In genomic region chr7:158572000-158572828, GRCh38 we compare ENCODE assay signal across 2 cellular contexts.
TF ChIP-seq lines count a peak whose summit lies in the region.

No MANE protein-coding gene starts in this region.

TF ChIP-seq in SK-N-SH treated with all-trans-retinoic acid at 6 μM for 48 hours, 23 proteins besides CTCF, POLR2A, EP300 and RAD21 (continued from another document):
- no peak for TF ChIP-seq TSHZ2 (CRISPR knock-in tag; IDR thresholded peaks at IDR 0.05)

TF ChIP-seq in WTC11, 78 proteins besides CTCF, POLR2A, EP300 and RAD21 (continued from another document):
- no peak for TF ChIP-seq AR (CRISPR knock-in tag; IDR thresholded peaks at IDR 0.05)
- TF ChIP-seq NFATC4 (CRISPR knock-in tag; IDR thresholded peaks at IDR 0.05): no peak
- no peak for TF ChIP-seq NFE2L1 (CRISPR knock-in tag; IDR thresholded peaks at IDR 0.05)
- TF ChIP-seq FOXP4 (CRISPR knock-in tag; IDR thresholded peaks at IDR 0.05): no peak
- TF ChIP-seq SMAD3 (CRISPR knock-in tag; IDR thresholded peaks at IDR 0.05; ENCODE audit: borderline replicate concordance): no peak
- TF ChIP-seq ZSCAN18 (CRISPR knock-in tag; IDR thresholded peaks at IDR 0.05): no peak
- no peak for TF ChIP-seq ZNF671 (CRISPR knock-in tag; IDR thresholded peaks at IDR 0.05)
- TF ChIP-seq NFYB (CRISPR knock-in tag; conservative IDR thresholded peaks at IDR 0.05; ENCODE audit: low read depth): no peak
